In genomic region chr13:23656637-23657036, GRCh38 we compare ENCODE assay signal across 9 cellular contexts.
A peak's percentile ranks its signal among the peaks of the same experiment; 100 is the strongest.
DNase-seq lines count a peak whose midpoint lies in the region; ATAC-seq and TF ChIP-seq lines count a peak whose summit lies in the region.
"Had no signal": no experiment of that assay in that cellular context is flagged by ENCODE, and none has a peak within 500 bp of the region (broad histone marks: within the 10 kb centered on the region; RNA-seq: fewer than 3 reads in every experiment).

No MANE protein-coding gene starts in this region.

- DNase-seq in NCI-H1092 treated with DMSO at 0.1 percent for 48 hours (lab: John Stamatoyannopoulos, UW), result peak; percentile 92
- DNase-seq in osteocyte (ENCODE audit: extremely low spot score, unreplicated experiment), result no peak
- DNase-seq in stimulated activated CD4-positive, alpha-beta T cell treated with anti-CD3 and anti-CD28 coated beads, Interleukin-4, amount 100 ng/mL, for 1 hour, result no peak
- DNase-seq in stimulated activated CD4-positive, alpha-beta T cell treated with anti-CD3 and anti-CD28 coated beads, Interleukin-12 subunit alpha, Interleukin-12 subunit beta, amount 100 ng/mL, for 4 hours, result no peak
- DNase-seq in activated naive CD4-positive, alpha-beta T cell treated with anti-CD3 and anti-CD28 coated beads for 36 hours, result no peak
- no peak for DNase-seq in NCI-H187 treated with DMSO at 0.1 percent for 48 hours (lab: John Stamatoyannopoulos, UW)
- DNase-seq: stimulated activated CD4-positive, alpha-beta T cell treated with anti-CD3 and anti-CD28 coated beads, Interleukin-4, amount 100 ng/mL, for 24 hours had no signal

- H3K36me3 Mint-ChIP-seq in brain, result peaks cover 26% of the 10 kb centered on the region
- H3K36me3 Mint-ChIP-seq in osteocyte (ENCODE audit: unreplicated experiment), result no peaks in the 10 kb centered on the region
- H3K36me3 Mint-ChIP-seq in activated naive CD4-positive, alpha-beta T cell treated with anti-CD3 and anti-CD28 coated beads for 36 hours (ENCODE audit: low read depth), result no peaks in the 10 kb centered on the region

- H3K27me3 Mint-ChIP-seq in brain (no peaks in the 10 kb centered on the region), osteocyte (ENCODE audit: unreplicated experiment) (no peaks in the 10 kb centered on the region)
- peaks cover 8% of the 10 kb centered on the region for H3K27me3 Mint-ChIP-seq in activated naive CD4-positive, alpha-beta T cell treated with anti-CD3 and anti-CD28 coated beads for 36 hours (ENCODE audit: low read depth)

- TF ChIP-seq CTCF in brain (conservative IDR thresholded peaks at IDR 0.05) (no peak), osteocyte (IDR thresholded peaks at IDR 0.05) (no peak)

- peak overlapping the region in 3 of 5 experiments; percentile 71 to 96 (median 81) for H3K27ac Mint-ChIP-seq in brain
- peak overlapping the region; percentile 24 for H3K27ac Mint-ChIP-seq in osteocyte (ENCODE audit: unreplicated experiment)
- no peak overlapping the region for H3K27ac Mint-ChIP-seq in activated naive CD4-positive, alpha-beta T cell treated with anti-CD3 and anti-CD28 coated beads for 36 hours

- peaks cover 44% of the 10 kb centered on the region for H3K4me1 Mint-ChIP-seq in brain
- peaks cover 19% of the 10 kb centered on the region for H3K4me1 Mint-ChIP-seq in osteocyte (ENCODE audit: unreplicated experiment)
- H3K4me1 Mint-ChIP-seq in activated naive CD4-positive, alpha-beta T cell treated with anti-CD3 and anti-CD28 coated beads for 36 hours (ENCODE audit: low read depth), result no peaks in the 10 kb centered on the region

- intact Hi-C loops in activated naive CD4-positive, alpha-beta T cell treated with anti-CD3 and anti-CD28 coated beads for 36 hours (cut with micrococcal nuclease), result no loop called here

- peak; percentile 60 for ATAC-seq in GM18517 (IDR thresholded peaks at IDR 0.05; ENCODE audit: unreplicated experiment)

- H3K9me3 Mint-ChIP-seq in brain, result peaks cover under 1 to 7% (median 6%) of the 10 kb centered on the region in 5 experiments
- H3K9me3 Mint-ChIP-seq in osteocyte (ENCODE audit: unreplicated experiment), result no peaks in the 10 kb centered on the region
- peaks cover 5% of the 10 kb centered on the region for H3K9me3 Mint-ChIP-seq in activated naive CD4-positive, alpha-beta T cell treated with anti-CD3 and anti-CD28 coated beads for 36 hours

- CTCF ChIA-PET in activated naive CD4-positive, alpha-beta T cell treated with anti-CD3 and anti-CD28 coated beads for 36 hours (lab: Charles Lee), result interaction anchor here (0.6 to 0.9 kb wide), 2 partner anchors 122 to 292 kb away, joined by 3 read pairs; no protein-coding TSS in a partner anchor

- peak overlapping the region in 1 of 5 experiments; percentile 62 for H3K4me3 Mint-ChIP-seq in brain
- H3K4me3 Mint-ChIP-seq in osteocyte (ENCODE audit: unreplicated experiment), result no peak overlapping the region
- no peak overlapping the region for H3K4me3 Mint-ChIP-seq in activated naive CD4-positive, alpha-beta T cell treated with anti-CD3 and anti-CD28 coated beads for 36 hours
